In genomic region chr4:151961456-151961855, GRCh38 we compare ENCODE assay signal across 24 cellular contexts.
"Had no signal": no experiment of that assay in that cellular context is flagged by ENCODE, and none has a peak within 500 bp of the region (broad histone marks: within the 10 kb centered on the region; RNA-seq: fewer than 3 reads in every experiment).

No MANE protein-coding gene starts in this region.

- H3K9me3 ChIP-seq: breast epithelium, colonic mucosa, esophagus squamous epithelium, gastroesophageal sphincter, lower lobe of right lung, mucosa of descending colon, spleen, tibial artery had no signal

- FAIRE-seq: TTC549 had no signal

- H3K27ac ChIP-seq: breast epithelium, colonic mucosa, esophagus squamous epithelium, gastroesophageal sphincter, lower lobe of right lung, tibial artery, WERI-Rb-1 had no signal

- ATAC-seq: gastroesophageal sphincter, left colon, lower lobe of right lung, mucosa of descending colon had no signal

- H3K4me1 ChIP-seq: breast epithelium, colonic mucosa, lower lobe of right lung, tibial artery had no signal

- H3K27me3 ChIP-seq: breast epithelium, colonic mucosa, esophagus squamous epithelium, gastroesophageal sphincter, spleen, tibial artery had no signal

- H3K4me3 ChIP-seq: breast epithelium, colonic mucosa, esophagus squamous epithelium, gastroesophageal sphincter, lower lobe of right lung, mucosa of descending colon, spleen, tibial artery had no signal

- H3K36me3 ChIP-seq: breast epithelium, colonic mucosa, esophagus squamous epithelium, gastroesophageal sphincter, lower lobe of right lung, spleen, tibial artery, WERI-Rb-1 had no signal

- DNase-seq: activated CD4-positive, alpha-beta T cell treated with anti-CD3 and anti-CD28 coated beads for 1 hour; activated CD4-positive, alpha-beta T cell treated with anti-CD3 and anti-CD28 coated beads, Interleukin-2, amount 50 U/mL, for 1 hour; activated CD8-positive, alpha-beta memory T cell treated with anti-CD3 and anti-CD28 coated beads for 24 hours; activated CD8-positive, alpha-beta memory T cell treated with anti-CD3 and anti-CD28 coated beads, Interleukin-2, amount 50 U/mL, for 4 hours; activated naive CD4-positive, alpha-beta T cell treated with Interleukin-2 at 50 U/mL for 16 hours; activated naive CD8-positive, alpha-beta T cell treated with anti-CD3 and anti-CD28 coated beads for 36 hours; activated T-cell treated with anti-CD3 and anti-CD28 coated beads, Interleukin-2, amount 50 U/mL, for 24 hours; colonic mucosa; esophagus squamous epithelium; islet precursor cell; left colon; lower lobe of right lung; mesendoderm; mucosa of descending colon; naive B cell; spleen; stimulated activated CD4-positive, alpha-beta T cell treated with anti-CD3 and anti-CD28 coated beads, Interleukin-4, amount 100 ng/mL, for 1 hour; stimulated activated naive CD4-positive, alpha-beta T cell treated with Interleukin-2 at 50 U/mL for 16 hours; T-helper 1 cell; tibial artery; WERI-Rb-1 had no signal
